In genomic region chr2:120591572-120591971, GRCh38 we compare ENCODE assay signal across 22 cellular contexts.
"Had no signal": no experiment of that assay in that cellular context is flagged by ENCODE, and none has a peak within 500 bp of the region (broad histone marks: within the 10 kb centered on the region; RNA-seq: fewer than 3 reads in every experiment).

No MANE protein-coding gene starts in this region.

- H3K4me3 ChIP-seq: esophagus squamous epithelium, gastroesophageal sphincter, ovary, right lobe of liver, testis, tibial nerve, upper lobe of right lung, vagina had no signal

- H3K36me3 Mint-ChIP-seq: immature natural killer cell; natural killer cell; stimulated activated naive B cell treated with anti-CD40 and anti-IgM and Interleukin-4, amounts not matched to agents 10 μg/mL and 1 μg/mL and 100 μg/mL, for 72 hours had no signal

- ATAC-seq: gastroesophageal sphincter; left colon; natural killer cell; right lobe of liver; stimulated activated naive B cell treated with anti-CD40 and anti-IgM and Interleukin-4, amounts not matched to agents 10 μg/mL and 1 μg/mL and 100 μg/mL, for 72 hours; stimulated activated naive CD8-positive, alpha-beta T cell treated with anti-CD3 and anti-CD28 coated beads, Interleukin-15, amount 100 ng/mL, for 72 hours; upper lobe of right lung had no signal

- H3K9me3 Mint-ChIP-seq: immature natural killer cell; natural killer cell; neural crest cell; stimulated activated naive B cell treated with anti-CD40 and anti-IgM and Interleukin-4, amounts not matched to agents 10 μg/mL and 1 μg/mL and 100 μg/mL, for 72 hours had no signal

- H3K9me3 ChIP-seq: esophagus squamous epithelium, gastroesophageal sphincter, ovary, right lobe of liver, testis, tibial nerve, upper lobe of right lung, vagina had no signal

- H3K4me1 Mint-ChIP-seq: immature natural killer cell had no signal

- FAIRE-seq: keratinocyte had no signal

- H3K27me3 ChIP-seq: ovary, right lobe of liver, testis, vagina had no signal

- DNase-seq: effector memory CD4-positive, alpha-beta T cell; esophagus squamous epithelium; foreskin fibroblast; glutamatergic neuron; immature natural killer cell; left colon; natural killer cell; nucleus accumbens; ovary; right lobe of liver; stimulated activated CD4-positive, alpha-beta T cell treated with anti-CD3 and anti-CD28 coated beads, Interleukin-15, amount 100 ng/mL, for 24 hours; stimulated activated CD4-positive, alpha-beta T cell treated with anti-CD3 and anti-CD28 coated beads, Interleukin-1b, Interleukin-23, amount 100 ng/mL, for 48 hours; stimulated activated CD4-positive, alpha-beta T cell treated with anti-CD3 and anti-CD28 coated beads, Interleukin-4, amount 100 ng/mL, for 24 hours; stimulated activated naive B cell treated with anti-CD40 and anti-IgM and Interleukin-4, amounts not matched to agents 10 μg/mL and 1 μg/mL and 100 μg/mL, for 72 hours; stimulated activated naive CD8-positive, alpha-beta T cell treated with anti-CD3 and anti-CD28 coated beads, Interleukin-15, amount 100 ng/mL, for 72 hours; testis; upper lobe of right lung had no signal

- H3K36me3 ChIP-seq: esophagus squamous epithelium, gastroesophageal sphincter, ovary, right lobe of liver, tibial nerve, upper lobe of right lung, vagina had no signal

- H3K27ac Mint-ChIP-seq: immature natural killer cell; natural killer cell; stimulated activated naive B cell treated with anti-CD40 and anti-IgM and Interleukin-4, amounts not matched to agents 10 μg/mL and 1 μg/mL and 100 μg/mL, for 72 hours; stimulated activated naive CD8-positive, alpha-beta T cell treated with anti-CD3 and anti-CD28 coated beads, Interleukin-15, amount 100 ng/mL, for 72 hours had no signal

- H3K4me3 Mint-ChIP-seq: immature natural killer cell; natural killer cell; neural crest cell; stimulated activated naive B cell treated with anti-CD40 and anti-IgM and Interleukin-4, amounts not matched to agents 10 μg/mL and 1 μg/mL and 100 μg/mL, for 72 hours; stimulated activated naive CD8-positive, alpha-beta T cell treated with anti-CD3 and anti-CD28 coated beads, Interleukin-15, amount 100 ng/mL, for 72 hours had no signal

- H3K27ac ChIP-seq: esophagus squamous epithelium, gastroesophageal sphincter, ovary, right lobe of liver, testis, tibial nerve, upper lobe of right lung, vagina had no signal
